In genomic region chr11:96905084-96905641, GRCh38 we compare ENCODE assay signal across 17 cellular contexts.
"Had no signal": no experiment of that assay in that cellular context is flagged by ENCODE, and none has a peak within 500 bp of the region (broad histone marks: within the 10 kb centered on the region; RNA-seq: fewer than 3 reads in every experiment).

No MANE protein-coding gene starts in this region.

- ATAC-seq: gastroesophageal sphincter; left lung; natural killer cell treated with Interleukin-12 subunit alpha and Interleukin-12 subunit beta and Interleukin-15 and Interleukin-18, amount 100 ng/mL, for 72 hours; T-helper 17 cell had no signal

- H3K4me3 ChIP-seq: gastroesophageal sphincter, left lung, tibial artery had no signal

- H3K27me3 ChIP-seq: gastroesophageal sphincter, left lung, tibial artery had no signal

- H3K9me3 ChIP-seq: gastroesophageal sphincter, tibial artery had no signal

- H3K27ac ChIP-seq: gastroesophageal sphincter, left lung, tibial artery had no signal

- DNase-seq: activated CD4-positive, alpha-beta memory T cell treated with anti-CD3 and anti-CD28 coated beads for 36 hours; activated CD4-positive, alpha-beta T cell treated with anti-CD3 and anti-CD28 coated beads for 48 hours; activated naive CD4-positive, alpha-beta T cell treated with Interleukin-2 at 50 U/mL for 16 hours; activated naive CD8-positive, alpha-beta T cell treated with anti-CD3 and anti-CD28 coated beads for 36 hours; activated T-cell treated with anti-CD3 and anti-CD28 coated beads, Interleukin-2, amount 50 U/mL, for 48 hours; amniotic stem cell; effector CD4-positive, alpha-beta T cell; head of caudate nucleus; left lung; mammary epithelial cell; stimulated activated CD4-positive, alpha-beta T cell treated with anti-CD3 and anti-CD28 coated beads, Interleukin-1b, Interleukin-23, amount 100 ng/mL, for 48 hours; substantia nigra; SW 1271; T-helper 17 cell; tibial artery had no signal

- H3K4me1 ChIP-seq: gastroesophageal sphincter, left lung, tibial artery had no signal

- H3K36me3 ChIP-seq: gastroesophageal sphincter, left lung, tibial artery had no signal
